In genomic region chr9:92276223-92277007, GRCh38 we compare ENCODE assay signal across 15 cellular contexts. TPM values are rescaled to one million over a fixed set of nuclear protein-coding genes. Genes with fewer than 3 reads are reported as not detected.
DNase-seq lines count a peak whose midpoint lies in the region; ATAC-seq and TF ChIP-seq lines count a peak whose summit lies in the region.
"Had no signal": no experiment of that assay in that cellular context is flagged by ENCODE, and none has a peak within 500 bp of the region (broad histone marks: within the 10 kb centered on the region; RNA-seq: fewer than 3 reads in every experiment).

No MANE protein-coding gene starts in this region.

- peak overlapping the region; percentile 69 to 94 (median 84) for H3K27ac Mint-ChIP-seq in CD8-positive, alpha-beta memory T cell
- peak overlapping the region; percentile 72 for H3K27ac Mint-ChIP-seq in activated T-helper 2 cell treated with anti-CD3 and anti-CD28 coated beads, Interferon-gamma antibody, Interleukin-2, Interleukin-4, amounts not matched to agents 10 μg/mL and 5 μg/mL and 100 μg/mL, durations not matched to agents 14 hours and 24 hours and 36 hours
- peak overlapping the region; percentile 59 to 90 (median 75) for H3K27ac Mint-ChIP-seq in naive thymus-derived CD4-positive, alpha-beta T cell

- peaks cover 6 to 94% (median 34%) of the 10 kb centered on the region in 3 donors for H3K36me3 Mint-ChIP-seq in CD8-positive, alpha-beta memory T cell
- peaks cover 85% of the 10 kb centered on the region for H3K36me3 Mint-ChIP-seq in activated T-helper 2 cell treated with anti-CD3 and anti-CD28 coated beads, Interferon-gamma antibody, Interleukin-2, Interleukin-4, amounts not matched to agents 10 μg/mL and 5 μg/mL and 100 μg/mL, durations not matched to agents 14 hours and 24 hours and 36 hours (ENCODE audit: low read depth)
- H3K36me3 Mint-ChIP-seq in naive thymus-derived CD4-positive, alpha-beta T cell, result peaks cover 7 to 67% (median 39%) of the 10 kb centered on the region in 5 donors

- no peaks in the 10 kb centered on the region for H3K27me3 ChIP-seq in CD8-positive, alpha-beta memory T cell (ENCODE audit: insufficient read depth, low read length, poor library complexity, severe bottlenecking)
- H3K27me3 ChIP-seq in naive thymus-derived CD4-positive, alpha-beta T cell (ENCODE audit: control insufficient read depth in 2 of 2, insufficient read depth in 2 of 2, low read length in 2 of 2), result no peaks in the 10 kb centered on the region

- POLR2A ChIA-PET in CD8-positive, alpha-beta memory T cell (lab: Charles Lee), result no interaction called here
- POLR2A ChIA-PET in naive thymus-derived CD4-positive, alpha-beta T cell (lab: Charles Lee), result interaction anchor here (0.9 to 2.1 kb wide), 2 partner anchors 10 to 12 kb away, joined by 3 to 7 read pairs; no protein-coding TSS in a partner anchor

- peak overlapping the region; percentile 5 to 74 (median 58) for H3K4me3 Mint-ChIP-seq in CD8-positive, alpha-beta memory T cell
- H3K4me3 Mint-ChIP-seq in activated T-helper 2 cell treated with anti-CD3 and anti-CD28 coated beads, Interferon-gamma antibody, Interleukin-2, Interleukin-4, amounts not matched to agents 10 μg/mL and 5 μg/mL and 100 μg/mL, durations not matched to agents 14 hours and 24 hours and 36 hours (ENCODE audit: low read depth), result peak overlapping the region; percentile 24
- peak overlapping the region in 9 of 10 donors; percentile 28 to 83 (median 50) for H3K4me3 Mint-ChIP-seq in naive thymus-derived CD4-positive, alpha-beta T cell
- H3K4me3 Mint-ChIP-seq: brain had no signal

- H3K4me1 Mint-ChIP-seq in CD8-positive, alpha-beta memory T cell, result peaks cover 24 to 31% (median 28%) of the 10 kb centered on the region in 3 donors
- H3K4me1 Mint-ChIP-seq in activated T-helper 2 cell treated with anti-CD3 and anti-CD28 coated beads, Interferon-gamma antibody, Interleukin-2, Interleukin-4, amounts not matched to agents 10 μg/mL and 5 μg/mL and 100 μg/mL, durations not matched to agents 14 hours and 24 hours and 36 hours (ENCODE audit: low read depth), result peaks cover 32% of the 10 kb centered on the region
- H3K4me1 Mint-ChIP-seq in naive thymus-derived CD4-positive, alpha-beta T cell, result peaks cover 12 to 35% (median 28%) of the 10 kb centered on the region in 7 donors
- H3K4me1 Mint-ChIP-seq: brain had no signal

- H3K9me3 ChIP-seq in CD8-positive, alpha-beta memory T cell (ENCODE audit: low read length), result no peaks in the 10 kb centered on the region
- H3K9me3 ChIP-seq in naive thymus-derived CD4-positive, alpha-beta T cell (ENCODE audit: control insufficient read depth in 2 of 3, low read length in 3 of 3), result no peaks in the 10 kb centered on the region

- peaks cover 60% of the 10 kb centered on the region for H3K36me3 ChIP-seq in CD8-positive, alpha-beta memory T cell (ENCODE audit: insufficient read depth, low read length)
- peaks cover 20 to 86% (median 34%) of the 10 kb centered on the region in 3 experiments for H3K36me3 ChIP-seq in naive thymus-derived CD4-positive, alpha-beta T cell (ENCODE audit: control insufficient read depth in 2 of 3, insufficient read depth in 3 of 3, low read length in 3 of 3)

- H3K4me1 ChIP-seq in CD8-positive, alpha-beta memory T cell (ENCODE audit: insufficient read depth, low read length), result peaks cover 18% of the 10 kb centered on the region
- peaks cover 11 to 22% of the 10 kb centered on the region in 2 donors for H3K4me1 ChIP-seq in naive thymus-derived CD4-positive, alpha-beta T cell (ENCODE audit: control insufficient read depth in 2 of 2, insufficient read depth in 2 of 2, low read length in 2 of 2)

- H3K4me3 ChIP-seq in CD8-positive, alpha-beta memory T cell (ENCODE audit: low read length), result no peak overlapping the region
- H3K4me3 ChIP-seq in naive thymus-derived CD4-positive, alpha-beta T cell (ENCODE audit: low read length), result no peak overlapping the region
- no peak overlapping the region for H3K4me3 ChIP-seq in coronary artery

- H3K27ac ChIP-seq in CD8-positive, alpha-beta memory T cell (ENCODE audit: low read depth, low read length), result no peak overlapping the region
- H3K27ac ChIP-seq in naive thymus-derived CD4-positive, alpha-beta T cell (ENCODE audit: low read depth, low read length), result peak overlapping the region; percentile 22
- no peak overlapping the region for H3K27ac ChIP-seq in coronary artery

- no peak for TF ChIP-seq CTCF in coronary artery (IDR thresholded peaks at IDR 0.05)

- intact Hi-C loops in activated T-helper 2 cell treated with anti-CD3 and anti-CD28 coated beads, Interferon-gamma antibody, Interleukin-2, Interleukin-4, amounts not matched to agents 10 μg/mL and 5 μg/mL and 100 μg/mL, durations not matched to agents 14 hours and 24 hours and 36 hours (cut with micrococcal nuclease), result no loop called here
- intact Hi-C loops in naive thymus-derived CD4-positive, alpha-beta T cell (cut with micrococcal nuclease), result loop anchor here in 1 of 2 donors (5.0 kb wide), 1 partner anchor 36 kb away; no protein-coding TSS in a partner anchor

- H3K27me3 Mint-ChIP-seq in CD8-positive, alpha-beta memory T cell, result no peaks in the 10 kb centered on the region
- no peaks in the 10 kb centered on the region for H3K27me3 Mint-ChIP-seq in activated T-helper 2 cell treated with anti-CD3 and anti-CD28 coated beads, Interferon-gamma antibody, Interleukin-2, Interleukin-4, amounts not matched to agents 10 μg/mL and 5 μg/mL and 100 μg/mL, durations not matched to agents 14 hours and 24 hours and 36 hours (ENCODE audit: low read depth)
- H3K27me3 Mint-ChIP-seq in naive thymus-derived CD4-positive, alpha-beta T cell, result no peaks in the 10 kb centered on the region
- H3K27me3 Mint-ChIP-seq: brain had no signal

- CTCF ChIA-PET in CD8-positive, alpha-beta memory T cell (lab: Charles Lee), result no interaction called here
- CTCF ChIA-PET in naive thymus-derived CD4-positive, alpha-beta T cell (lab: Charles Lee), result interaction anchor here (0.8 kb wide), 1 partner anchor 9 kb away, joined by 3 read pairs; no protein-coding TSS in a partner anchor

- ATAC-seq in naive thymus-derived CD4-positive, alpha-beta T cell, result no peak

- no peaks in the 10 kb centered on the region for H3K9me3 Mint-ChIP-seq in CD8-positive, alpha-beta memory T cell
- H3K9me3 Mint-ChIP-seq in activated T-helper 2 cell treated with anti-CD3 and anti-CD28 coated beads, Interferon-gamma antibody, Interleukin-2, Interleukin-4, amounts not matched to agents 10 μg/mL and 5 μg/mL and 100 μg/mL, durations not matched to agents 14 hours and 24 hours and 36 hours, result no peaks in the 10 kb centered on the region
- H3K9me3 Mint-ChIP-seq in naive thymus-derived CD4-positive, alpha-beta T cell, result peaks cover 0 to 1% (median 0%) of the 10 kb centered on the region in 11 donors
- H3K9me3 Mint-ChIP-seq: brain had no signal

- peak in 1 of 5 donors; percentile 16 for DNase-seq in CD8-positive, alpha-beta memory T cell
- peak; percentile 69 for DNase-seq in HT1080 (ENCODE audit: low read depth)
- no peak for DNase-seq in activated T-helper 2 cell treated with anti-CD3 and anti-CD28 coated beads, Interferon-gamma antibody, Interleukin-2, Interleukin-4, amounts not matched to agents 10 μg/mL and 5 μg/mL and 100 μg/mL, durations not matched to agents 14 hours and 24 hours and 36 hours (ENCODE audit: low spot score)
- DNase-seq in naive thymus-derived CD4-positive, alpha-beta T cell, result no peak
- DNase-seq in coronary artery (ENCODE audit: low spot score), result no peak
- no peak for DNase-seq in NCI-H1092 (lab: John Stamatoyannopoulos, UW)
- no peak for DNase-seq in mesenteric fat pad (ENCODE audit: low spot score)
- DNase-seq in NCI-H1417 treated with DMSO at 0.1 percent for 48 hours (lab: John Stamatoyannopoulos, UW), result no peak
- DNase-seq: activated CD4-positive, alpha-beta T cell treated with anti-CD3 and anti-CD28 coated beads for 4 hours; NCI-H1105; NCI-H510A treated with DMSO at 0.1 percent for 48 hours; SIG-M5; stimulated activated CD4-positive, alpha-beta T cell treated with anti-CD3 and anti-CD28 coated beads, Interleukin-12 subunit alpha, Interleukin-12 subunit beta, amount 100 ng/mL, for 4 hours; stimulated activated CD8-positive, alpha-beta memory T cell treated with anti-CD3 and anti-CD28 coated beads, Interleukin-4, amount 100 ng/mL, for 48 hours had no signal

RNA-seq across cellular contexts. Expression of gene IARS1, which starts 17.1 kb away (rescaled TPM):
- total RNA-seq in CD8-positive, alpha-beta memory T cell, result 100 to 1,000 TPM; 227 to 230 TPM
- 60.3 TPM for polyA plus RNA-seq in CD8-positive, alpha-beta memory T cell
- total RNA-seq in HT1080 (2014; rRNA removed; shearing (Covaris generic)), result 275 and 327 TPM in 2 replicates
- 148 and 180 TPM in 2 replicates for polyA plus RNA-seq in HT1080 (2015; cell fraction: cytosol; rRNA removed)
- polyA plus RNA-seq in HT1080 (2015; cell fraction: nucleus; rRNA removed), result 445 and 447 TPM in 2 replicates
- total RNA-seq in activated T-helper 2 cell treated with anti-CD3 and anti-CD28 coated beads, Interferon-gamma antibody, Interleukin-2, Interleukin-4, amounts not matched to agents 10 μg/mL and 5 μg/mL and 100 μg/mL, durations not matched to agents 14 hours and 24 hours and 36 hours, result 177 and 186 TPM in 2 replicates
- 100 to 1,000 TPM in 2 of 5 experiments, 10 to 100 TPM in 3; 52.4 to 145 (median 97.7) TPM for total RNA-seq in naive thymus-derived CD4-positive, alpha-beta T cell
- 10 to 100 TPM; 48.5 to 63.7 TPM for polyA plus RNA-seq in naive thymus-derived CD4-positive, alpha-beta T cell
- total RNA-seq in mesenteric fat pad, result 96.7 TPM

RNA-seq across cellular contexts. Expression of gene NOL8, which starts 48.7 kb away (rescaled TPM):
- 10 to 100 TPM; 64.0 to 69.6 TPM for total RNA-seq in CD8-positive, alpha-beta memory T cell
- polyA plus RNA-seq in CD8-positive, alpha-beta memory T cell, result 37.0 TPM
- 21.8 and 31.5 TPM in 2 replicates for total RNA-seq in HT1080 (2014; rRNA removed; shearing (Covaris generic))
- 17.0 and 24.3 TPM in 2 replicates for polyA plus RNA-seq in HT1080 (2015; cell fraction: cytosol; rRNA removed)
- 67.2 and 72.0 TPM in 2 replicates for polyA plus RNA-seq in HT1080 (2015; cell fraction: nucleus; rRNA removed)
- total RNA-seq in activated T-helper 2 cell treated with anti-CD3 and anti-CD28 coated beads, Interferon-gamma antibody, Interleukin-2, Interleukin-4, amounts not matched to agents 10 μg/mL and 5 μg/mL and 100 μg/mL, durations not matched to agents 14 hours and 24 hours and 36 hours, result 73.2 and 75.5 TPM in 2 replicates
- total RNA-seq in naive thymus-derived CD4-positive, alpha-beta T cell, result 100 to 1,000 TPM in 2 of 5 experiments, 10 to 100 TPM in 3; 42.8 to 115 (median 67.2) TPM
- polyA plus RNA-seq in naive thymus-derived CD4-positive, alpha-beta T cell, result 10 to 100 TPM; 25.4 to 35.8 TPM
- 28.7 TPM for total RNA-seq in mesenteric fat pad

RNA-seq across cellular contexts. Expression of gene CENPP, which starts 49.3 kb away (rescaled TPM):
- 10 to 100 TPM; 19.5 to 20.9 TPM for total RNA-seq in CD8-positive, alpha-beta memory T cell
- polyA plus RNA-seq in CD8-positive, alpha-beta memory T cell, result 2.5 TPM
- 16.0 TPM in 2 replicates for total RNA-seq in HT1080 (2014; rRNA removed; shearing (Covaris generic))
- 8.0 and 11.7 TPM in 2 replicates for polyA plus RNA-seq in HT1080 (2015; cell fraction: cytosol; rRNA removed)
- polyA plus RNA-seq in HT1080 (2015; cell fraction: nucleus; rRNA removed), result 3.7 and 7.4 TPM in 2 replicates
- 19.2 and 21.0 TPM in 2 replicates for total RNA-seq in activated T-helper 2 cell treated with anti-CD3 and anti-CD28 coated beads, Interferon-gamma antibody, Interleukin-2, Interleukin-4, amounts not matched to agents 10 μg/mL and 5 μg/mL and 100 μg/mL, durations not matched to agents 14 hours and 24 hours and 36 hours
- total RNA-seq in naive thymus-derived CD4-positive, alpha-beta T cell, result 10 to 100 TPM in 1 of 5 experiments, 1 to 10 TPM in 4; 2.5 to 24.3 (median 4.1) TPM
- 1 to 10 TPM; 1.2 to 3.5 TPM for polyA plus RNA-seq in naive thymus-derived CD4-positive, alpha-beta T cell
- 4.0 TPM for total RNA-seq in mesenteric fat pad
